Comparison of ENCODE assay signal across 8 cellular contexts in the genomic region with DNA sequence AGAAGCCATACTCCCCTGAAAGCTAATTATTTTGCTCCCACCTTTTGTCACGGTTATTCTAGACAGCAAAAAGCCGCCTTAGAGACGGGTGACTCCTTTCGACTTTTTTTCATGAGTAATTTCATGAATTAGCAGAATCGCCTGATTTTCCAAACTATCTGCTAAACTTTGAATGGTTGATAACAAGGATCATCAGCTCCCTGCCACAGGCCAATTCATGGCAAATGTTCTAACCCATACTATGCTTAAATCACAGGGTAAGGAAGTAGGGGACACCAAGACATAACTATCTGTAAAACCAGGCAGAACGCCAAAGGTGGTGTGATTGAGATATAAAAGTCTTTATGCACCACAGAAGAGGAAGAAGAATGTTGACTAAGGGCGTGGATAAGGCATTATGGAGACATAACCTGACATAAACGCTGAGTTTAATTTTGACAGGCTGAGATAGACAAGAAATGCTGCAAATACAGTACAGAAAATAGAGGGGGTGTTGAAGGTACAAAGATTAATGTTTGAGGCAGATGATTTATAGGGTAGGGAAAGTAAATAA. TPM values are rescaled to one million over a fixed set of nuclear protein-coding genes. Genes with fewer than 3 reads are reported as not detected.
DNase-seq lines count a peak whose midpoint lies in the region; ATAC-seq, FAIRE-seq and TF ChIP-seq lines count a peak whose summit lies in the region.

No MANE protein-coding gene starts in this region.

- peaks cover 29% of the 10 kb centered on the region for H3K27me3 Mint-ChIP-seq in activated T-cell treated with anti-CD3 and anti-CD28 coated beads, Interleukin-2, amount 50 U/mL, for 72 hours (ENCODE audit: low read depth)

- no peak overlapping the region for H3K18ac ChIP-seq in H1 (ENCODE audit: extremely low read depth, low read length)
- no peak overlapping the region for H3K18ac ChIP-seq in neuronal stem cell (ENCODE audit: low read length)

- H3K27ac ChIP-seq in Peyer's patch = peak overlapping the region; percentile 66 to 90 (median 79)
- no peak overlapping the region for H3K27ac ChIP-seq in H1 (ENCODE audit: low read depth, low read length)
- no peak overlapping the region for H3K27ac ChIP-seq in neuronal stem cell (replicated peaks; ENCODE audit: low read length)

- H3K4me1 ChIP-seq in Peyer's patch (peaks cover 0 to 16% (median 3%) of the 10 kb centered on the region in 4 donors), H1 (replicated peaks in 1 of 4; ENCODE audit: control insufficient read depth in 3 of 4, insufficient read depth in 4 of 4, low read length in 3 of 4) (peaks cover 0 to 5% (median 4%) of the 10 kb centered on the region in 4 experiments; a peak in 4 of 7 replicates), neuronal stem cell (ENCODE audit: control insufficient read depth in 2 of 2, insufficient read depth in 1 of 2, low read depth in 1 of 2, low read length in 2 of 2) (peaks cover 0 to 4% of the 10 kb centered on the region in 2 donors)

- no peaks in the 10 kb centered on the region for H3K9me3 Mint-ChIP-seq in activated T-cell treated with anti-CD3 and anti-CD28 coated beads, Interleukin-2, amount 50 U/mL, for 72 hours

- no peak overlapping the region for H4K8ac ChIP-seq in H1 (ENCODE audit: extremely low read depth, insufficient read depth, low read length)
- no peak overlapping the region for H4K8ac ChIP-seq in neuronal stem cell (ENCODE audit: low read depth, low read length)

- no peaks in the 10 kb centered on the region; a peak in 1 of 4 replicates for H3K79me2 ChIP-seq in H1 (ENCODE audit: control insufficient read depth in 1 of 2, insufficient read depth in 2 of 2, low read length in 2 of 2)

- H3K36me3 ChIP-seq in Peyer's patch (no peaks in the 10 kb centered on the region), H1 (ENCODE audit: control insufficient read depth in 2 of 4, insufficient read depth in 4 of 4, low read length in 3 of 4) (no peaks in the 10 kb centered on the region), neuronal stem cell (replicated peaks in 1 of 2; ENCODE audit: control insufficient read depth in 2 of 2, insufficient read depth in 2 of 2, low read length in 2 of 2) (no peaks in the 10 kb centered on the region)

- H2BK15ac ChIP-seq in H1 (ENCODE audit: low read length) (no peak overlapping the region), neuronal stem cell (ENCODE audit: low read length) (no peak overlapping the region)

- TF ChIP-seq POLR2A in Peyer's patch (IDR thresholded peaks at IDR 0.05) (no peak), H1 (IDR thresholded peaks at IDR 0.05; ENCODE audit: control extremely low read depth in 1 of 2, low read depth in 2 of 2, low read length in 2 of 2) (no peak)

- no peak overlapping the region for H2BK20ac ChIP-seq in H1 (ENCODE audit: low read length)

- H3K4ac ChIP-seq in H1 (replicated peaks; ENCODE audit: insufficient read length, low read depth, low read length) (no peak overlapping the region), neuronal stem cell (ENCODE audit: low read length) (no peak overlapping the region)

- H2AFZ ChIP-seq in H1 (ENCODE audit: low read length) (peak overlapping the region; percentile 7; the same call in 1 of the 2 replicates), neuronal stem cell (ENCODE audit: low read length) (peak overlapping the region; percentile 99)

- TF ChIP-seq EP300 in H1 (IDR thresholded peaks at IDR 0.05; ENCODE audit: borderline replicate concordance in 1 of 2, low read depth in 2 of 2, low read length in 2 of 2) = no peak

- DNase-seq in activated T-cell treated with anti-CD3 and anti-CD28 coated beads, Interleukin-2, amount 50 U/mL, for 72 hours = no peak
- DNase-seq in activated T-cell treated with anti-CD3 and anti-CD28 coated beads, Interleukin-2, amount 50 U/mL, for 48 hours = no peak
- DNase-seq in Peyer's patch = peak in 1 of 3 donors; percentile 61
- DNase-seq in H1 (ENCODE audit: low read depth in 1 of 2, low spot score in 2 of 2) = no peak
- DNase-seq in neuronal stem cell (ENCODE audit: low spot score) = no peak
- DNase-seq in D721Med (ENCODE audit: insufficient read length, low spot score) = no peak
- DNase-seq in NCI-H1436 (lab: John Stamatoyannopoulos, UW) = no peak

- TF ChIP-seq CTCF in Peyer's patch (IDR thresholded peaks at IDR 0.05) (no peak), H1 (IDR thresholded peaks at IDR 0.05; ENCODE audit: control extremely low read depth in 1 of 3, insufficient read depth in 1 of 3, low read depth in 1 of 3, low read length in 3 of 3) (no peak), D721Med (IDR thresholded peaks at IDR 0.05; ENCODE audit: insufficient read depth, missing control alignments) (no peak)

- H4K5ac ChIP-seq in H1 (ENCODE audit: insufficient read length, low read depth, low read length) = no peak overlapping the region

- H3K56ac ChIP-seq in H1 (replicated peaks; ENCODE audit: insufficient read length, low read depth, low read length) = no peak overlapping the region

- no peak overlapping the region for H3K23ac ChIP-seq in H1 (ENCODE audit: insufficient read length)
- H3K23ac ChIP-seq in neuronal stem cell (ENCODE audit: low read depth, low read length, poor library complexity) = no peak overlapping the region

- H3K27me3 ChIP-seq in Peyer's patch (no peaks in the 10 kb centered on the region), H1 (replicated peaks in 1 of 4; ENCODE audit: control insufficient read depth in 3 of 4, extremely low read depth in 1 of 4, insufficient read depth in 3 of 4, low read length in 3 of 4) (peaks cover 0 to 10% (median 4%) of the 10 kb centered on the region in 4 experiments; a peak in 5 of 7 replicates), neuronal stem cell (ENCODE audit: control insufficient read depth in 3 of 3, insufficient read depth in 3 of 3, low read depth in 1 of 3, low read length in 3 of 3) (peaks cover 0 to 16% (median 0%) of the 10 kb centered on the region in 3 experiments)

- H2BK5ac ChIP-seq in H1 (ENCODE audit: low read depth, low read length) (no peak overlapping the region), neuronal stem cell (ENCODE audit: low read length) (no peak overlapping the region)

- TF ChIP-seq RAD21 in H1 (IDR thresholded peaks at IDR 0.05 in 1 of 2, conservative IDR thresholded peaks at IDR 0.05 in 1 of 2; ENCODE audit: low read depth in 2 of 2, low read length in 2 of 2) = no peak

- no peak overlapping the region for H4K91ac ChIP-seq in H1 (replicated peaks; ENCODE audit: insufficient read length, low read length)
- H4K91ac ChIP-seq in neuronal stem cell (ENCODE audit: low read depth, low read length, poor library complexity) = no peak overlapping the region

- H3K4me1 Mint-ChIP-seq in activated T-cell treated with anti-CD3 and anti-CD28 coated beads, Interleukin-2, amount 50 U/mL, for 72 hours (ENCODE audit: low read depth) = peaks cover 9% of the 10 kb centered on the region

- H3K23me2 ChIP-seq in H1 (ENCODE audit: low read depth, low read length) = peaks cover 6% of the 10 kb centered on the region; the same call in 1 of the 2 replicates

- POLR2A ChIA-PET in H1 (lab: Charles Lee; ENCODE audit: partially characterized antibody) = interaction anchor here (0.5 to 1.2 kb wide), 3 partner anchors 101 to 1419 kb away, joined by 3 read pairs; no protein-coding TSS in a partner anchor

- WGBS in H1 (ENCODE audit: extremely low coverage in 1 of 2, insufficient coverage in 1 of 2, insufficient read length in 1 of 2, insufficient replicate concordance in 2 of 2, low coverage in 1 of 2, low lambda C conversion rate in 2 of 2, missing lambda C conversion rate in 1 of 2), 2 experiments = 31% methylated on average over 8 of the region's 8 CpGs; no CpG with 5 or more reads in 1 of the 2 experiments
- WGBS in neuronal stem cell (ENCODE audit: extremely low coverage in 2 of 2, insufficient read length in 2 of 2, insufficient replicate concordance in 1 of 2), 2 donors = no CpG with 5 or more reads among the region's 8 CpGs

- peak overlapping the region; percentile 63 for H3K27ac Mint-ChIP-seq in activated T-cell treated with anti-CD3 and anti-CD28 coated beads, Interleukin-2, amount 50 U/mL, for 72 hours

- H3K4me3 Mint-ChIP-seq in activated T-cell treated with anti-CD3 and anti-CD28 coated beads, Interleukin-2, amount 50 U/mL, for 72 hours = peak overlapping the region; percentile 87 to 88

- no peak overlapping the region for H3K14ac ChIP-seq in H1 (ENCODE audit: insufficient read length)
- H3K14ac ChIP-seq in neuronal stem cell (ENCODE audit: low read length) = no peak overlapping the region

- peaks cover 0 to 3% of the 10 kb centered on the region in 2 experiments for H4K20me1 ChIP-seq in H1 (replicated peaks in 1 of 2; ENCODE audit: control insufficient read depth in 1 of 2, insufficient read depth in 2 of 2, low read length in 2 of 2)

- H3K4me3 ChIP-seq in Peyer's patch (peak overlapping the region; percentile 65 to 86 (median 76)), H1 (ENCODE audit: extremely low read depth in 1 of 4, insufficient read depth in 2 of 4, low read depth in 3 of 4, low read length in 4 of 4) (peak overlapping the region; percentile 92 to 99 (median 96)), neuronal stem cell (ENCODE audit: low read length in 2 of 2) (peak overlapping the region in 1 of 2 donors; percentile 93)

- peak overlapping the region; percentile 86 to 96 for H3K4me2 ChIP-seq in H1 (ENCODE audit: insufficient read depth in 1 of 2, low read depth in 2 of 2, low read length in 2 of 2)
- peak overlapping the region; percentile 71 for H3K4me2 ChIP-seq in neuronal stem cell (ENCODE audit: insufficient read depth, low read length, poor library complexity, severe bottlenecking)

- H3K36me3 Mint-ChIP-seq in activated T-cell treated with anti-CD3 and anti-CD28 coated beads, Interleukin-2, amount 50 U/mL, for 72 hours (ENCODE audit: insufficient read depth in 2 of 2) = no peaks in the 10 kb centered on the region

- H3K9me3 ChIP-seq in Peyer's patch = no peaks in the 10 kb centered on the region
- H3K9me3 ChIP-seq in H1 (ENCODE audit: insufficient read depth in 2 of 2, low read depth in 1 of 2, low read length in 1 of 2) = no peaks in the 10 kb centered on the region
- no peaks in the 10 kb centered on the region for H3K9me3 ChIP-seq in neuronal stem cell (replicated peaks in 1 of 2; ENCODE audit: control insufficient read depth in 2 of 2, insufficient read depth in 1 of 2, low read depth in 1 of 2, low read length in 2 of 2)

- CTCF ChIA-PET in H1 (lab: Charles Lee; ENCODE audit: partially characterized antibody) = interaction anchor here (1.1 kb wide), 1 partner anchor 153 kb away, joined by 3 read pairs; no protein-coding TSS in a partner anchor

- H2BK120ac ChIP-seq in H1 (replicated peaks; ENCODE audit: low read depth, low read length) (no peak overlapping the region), neuronal stem cell (ENCODE audit: low read depth, low read length) (no peak overlapping the region)

- no peak for FAIRE-seq in H1 (lab: Jason Lieb, UNC)
- FAIRE-seq in D721Med (lab: Jason Lieb, UNC) = no peak

- H3K9ac ChIP-seq in H1 (replicated peaks in 1 of 4; ENCODE audit: extremely low read depth in 1 of 4, low read depth in 3 of 4, low read length in 3 of 4) (no peak overlapping the region), neuronal stem cell (ENCODE audit: low read depth, low read length, poor library complexity) (no peak overlapping the region)

- H2AK5ac ChIP-seq in H1 (ENCODE audit: low read depth, low read length) (no peak overlapping the region), neuronal stem cell (ENCODE audit: low read depth, low read length) (no peak overlapping the region)

- no peak for ATAC-seq in activated T-cell treated with anti-CD3 and anti-CD28 coated beads, Interleukin-2, amount 50 U/mL, for 72 hours (replicated peaks in 1 of 2)
- ATAC-seq in GM19397 (IDR thresholded peaks at IDR 0.05; ENCODE audit: unreplicated experiment) = no peak

- H2BK12ac ChIP-seq in H1 (ENCODE audit: low read depth, low read length) (no peak overlapping the region), neuronal stem cell (ENCODE audit: low read length) (no peak overlapping the region)

- H3K79me1 ChIP-seq in H1 (ENCODE audit: low read depth, low read length) (no peaks in the 10 kb centered on the region), neuronal stem cell (ENCODE audit: low read depth, low read length) (peaks cover 8% of the 10 kb centered on the region)

RNA-seq across cellular contexts. Expression of a gene that starts 0.9 kb away (rescaled TPM):
- 10 to 100 TPM in 1 of 2 donors, 1 to 10 TPM in 1; 8.8 to 10.8 TPM for total RNA-seq in activated T-cell treated with anti-CD3 and anti-CD28 coated beads, Interleukin-2, amount 50 U/mL, for 72 hours
- total RNA-seq in Peyer's patch = 10 to 100 TPM; 34.7 to 81.2 (median 69.3) TPM
- total RNA-seq in H1 (2021; fragmentation: NEBNext Ultra II Directional; extraction: Animal tissue kit (Norgen Biotek cat#: 25700)) = 10.6 and 11.4 TPM in 2 replicates
- 5.9 and 9.5 TPM in 2 replicates for polyA plus RNA-seq in H1 (2011; rRNA removed)
- polyA plus RNA-seq in H1 (2011; cell fraction: cytosol; rRNA removed) = 8.8 TPM
- polyA plus RNA-seq in H1 (2011; cell fraction: nucleus; rRNA removed) = 6.1 TPM
- 7.9 to 10.5 TPM (median 8.9 TPM) in 4 replicates for polyA plus RNA-seq in H1 (2012, experiment 1 of 2)
- polyA plus RNA-seq in H1 (2012, experiment 2 of 2) = 0.46 TPM
- polyA plus RNA-seq in H1 (2013, experiment 1 of 2) = 4.3 TPM
- 3.5 TPM for polyA plus RNA-seq in H1 (2013, experiment 2 of 2)
- polyA minus RNA-seq in H1 (2011; rRNA and poly(A)+ RNA removed) = 12.4 and 12.5 TPM in 2 replicates
- polyA minus RNA-seq in H1 (2011; cell fraction: cytosol; rRNA and poly(A)+ RNA removed) = 11.0 TPM
- 17.8 TPM for polyA minus RNA-seq in H1 (2011; cell fraction: nucleus; rRNA and poly(A)+ RNA removed)
- polyA plus RNA-seq in neuronal stem cell (2013, experiment 1 of 2) = 18.3 TPM
- 19.5 TPM for polyA plus RNA-seq in neuronal stem cell (2013, experiment 2 of 2)

RNA-seq across cellular contexts. Expression of a gene that starts 57.8 kb away (rescaled TPM):
- not detected for total RNA-seq in activated T-cell treated with anti-CD3 and anti-CD28 coated beads, Interleukin-2, amount 50 U/mL, for 72 hours
- total RNA-seq in Peyer's patch = 1 to 10 TPM in 2 of 4 donors, under 1 TPM in 2; 0.40 to 1.7 (median 0.95) TPM
- 42.4 and 45.9 TPM in 2 replicates for total RNA-seq in H1 (2021; fragmentation: NEBNext Ultra II Directional; extraction: Animal tissue kit (Norgen Biotek cat#: 25700))
- polyA plus RNA-seq in H1 (2011; rRNA removed) = 2.3 and 5.2 TPM in 2 replicates
- 7.0 TPM for polyA plus RNA-seq in H1 (2011; cell fraction: cytosol; rRNA removed)
- polyA plus RNA-seq in H1 (2011; cell fraction: nucleus; rRNA removed) = 4.2 TPM
- polyA plus RNA-seq in H1 (2012, experiment 1 of 2) = 19.2 to 36.5 TPM (median 23.0 TPM) in 4 replicates
- polyA plus RNA-seq in H1 (2012, experiment 2 of 2) = 2.9 TPM
- polyA plus RNA-seq in H1 (2013, experiment 1 of 2) = 86.8 TPM
- 99.2 TPM for polyA plus RNA-seq in H1 (2013, experiment 2 of 2)
- polyA minus RNA-seq in H1 (2011; rRNA and poly(A)+ RNA removed) = 4.9 and 8.3 TPM in 2 replicates
- 6.2 TPM for polyA minus RNA-seq in H1 (2011; cell fraction: cytosol; rRNA and poly(A)+ RNA removed)
- polyA minus RNA-seq in H1 (2011; cell fraction: nucleus; rRNA and poly(A)+ RNA removed) = 19.6 TPM
- polyA plus RNA-seq in neuronal stem cell (2013, experiment 1 of 2) = 0.28 TPM
- 0.33 TPM for polyA plus RNA-seq in neuronal stem cell (2013, experiment 2 of 2)

Comparison
In these comparisons a context has a peak if more than half of its experiments do, and no peak if none do; other contexts are left out.
1. H3K27ac ChIP-seq: peak in Peyer's patch (4 of 4); none in H1 (single experiment) and neuronal stem cell (single experiment).
2. RNA of a gene that starts 57.8 kb away (total RNA-seq): 42.4 to 45.9 TPM in H1; 0.40 to 1.7 TPM in Peyer's patch and not detected in activated T-cell treated with anti-CD3 and anti-CD28 coated beads, Interleukin-2, amount 50 U/mL, for 72 hours; every median in the first group is over 10 times any median in the second.